Comparison of ENCODE assay signal across 1 cellular context in genomic region chr15:40002295-40002694, GRCh38.
A peak's percentile ranks its signal among the peaks of the same experiment; 100 is the strongest.
TF ChIP-seq lines count a peak whose summit lies in the region.

No MANE protein-coding gene starts in this region.

TF ChIP-seq in HepG2, 621 proteins besides CTCF, POLR2A, EP300 and RAD21 (continued from another document and continues in another):
- no peak for TF ChIP-seq PRDM10 (CRISPR knock-in tag; IDR thresholded peaks at IDR 0.05; ENCODE audit: low read depth)
- TF ChIP-seq ZMYM4 (CRISPR knock-in tag; IDR thresholded peaks at IDR 0.05): peak; percentile 80
- TF ChIP-seq ZNF329 (CRISPR knock-in tag; IDR thresholded peaks at IDR 0.05; ENCODE audit: low read depth): no peak
- TF ChIP-seq PPARG (CRISPR knock-in tag; conservative IDR thresholded peaks at IDR 0.05): peak; percentile 97
- no peak for TF ChIP-seq ZNF441 (CRISPR knock-in tag; IDR thresholded peaks at IDR 0.05; ENCODE audit: borderline replicate concordance)
- TF ChIP-seq EHMT2 (IDR thresholded peaks at IDR 0.05; ENCODE audit: borderline replicate concordance, low read depth, low read length): peak; percentile 38; the same call in 1 of the 2 replicates
- no peak for TF ChIP-seq ZNF83 (CRISPR knock-in tag; IDR thresholded peaks at IDR 0.05; ENCODE audit: borderline replicate concordance)
- peak; percentile 51; the same call in 1 of the 2 replicates for TF ChIP-seq GATAD1 (CRISPR knock-in tag; IDR thresholded peaks at IDR 0.05)
- TF ChIP-seq, protein P1, sequence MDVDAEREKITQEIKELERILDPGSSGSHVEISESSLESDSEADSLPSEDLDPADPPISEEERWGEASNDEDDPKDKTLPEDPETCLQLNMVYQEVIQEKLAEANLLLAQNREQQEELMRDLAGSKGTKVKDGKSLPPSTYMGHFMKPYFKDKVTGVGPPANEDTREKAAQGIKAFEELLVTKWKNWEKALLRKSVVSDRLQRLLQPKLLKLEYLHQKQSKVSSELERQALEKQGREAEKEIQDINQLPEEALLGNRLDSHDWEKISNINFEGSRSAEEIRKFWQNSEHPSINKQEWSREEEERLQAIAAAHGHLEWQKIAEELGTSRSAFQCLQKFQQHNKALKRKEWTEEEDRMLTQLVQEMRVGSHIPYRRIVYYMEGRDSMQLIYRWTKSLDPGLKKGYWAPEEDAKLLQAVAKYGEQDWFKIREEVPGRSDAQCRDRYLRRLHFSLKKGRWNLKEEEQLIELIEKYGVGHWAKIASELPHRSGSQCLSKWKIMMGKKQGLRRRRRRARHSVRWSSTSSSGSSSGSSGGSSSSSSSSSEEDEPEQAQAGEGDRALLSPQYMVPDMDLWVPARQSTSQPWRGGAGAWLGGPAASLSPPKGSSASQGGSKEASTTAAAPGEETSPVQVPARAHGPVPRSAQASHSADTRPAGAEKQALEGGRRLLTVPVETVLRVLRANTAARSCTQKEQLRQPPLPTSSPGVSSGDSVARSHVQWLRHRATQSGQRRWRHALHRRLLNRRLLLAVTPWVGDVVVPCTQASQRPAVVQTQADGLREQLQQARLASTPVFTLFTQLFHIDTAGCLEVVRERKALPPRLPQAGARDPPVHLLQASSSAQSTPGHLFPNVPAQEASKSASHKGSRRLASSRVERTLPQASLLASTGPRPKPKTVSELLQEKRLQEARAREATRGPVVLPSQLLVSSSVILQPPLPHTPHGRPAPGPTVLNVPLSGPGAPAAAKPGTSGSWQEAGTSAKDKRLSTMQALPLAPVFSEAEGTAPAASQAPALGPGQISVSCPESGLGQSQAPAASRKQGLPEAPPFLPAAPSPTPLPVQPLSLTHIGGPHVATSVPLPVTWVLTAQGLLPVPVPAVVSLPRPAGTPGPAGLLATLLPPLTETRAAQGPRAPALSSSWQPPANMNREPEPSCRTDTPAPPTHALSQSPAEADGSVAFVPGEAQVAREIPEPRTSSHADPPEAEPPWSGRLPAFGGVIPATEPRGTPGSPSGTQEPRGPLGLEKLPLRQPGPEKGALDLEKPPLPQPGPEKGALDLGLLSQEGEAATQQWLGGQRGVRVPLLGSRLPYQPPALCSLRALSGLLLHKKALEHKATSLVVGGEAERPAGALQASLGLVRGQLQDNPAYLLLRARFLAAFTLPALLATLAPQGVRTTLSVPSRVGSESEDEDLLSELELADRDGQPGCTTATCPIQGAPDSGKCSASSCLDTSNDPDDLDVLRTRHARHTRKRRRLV (CRISPR knock-in tag; IDR thresholded peaks at IDR 0.05): no peak
- TF ChIP-seq ZBTB3 (CRISPR knock-in tag; IDR thresholded peaks at IDR 0.05; ENCODE audit: borderline replicate concordance, low read depth): no peak
- TF ChIP-seq ZNF318 (CRISPR knock-in tag; IDR thresholded peaks at IDR 0.05): no peak
- TF ChIP-seq MXD4 (CRISPR knock-in tag; IDR thresholded peaks at IDR 0.05): 0 out of 2 replicates have a peak, but pooled peaks have one; percentile 50
- TF ChIP-seq ZNF770 (CRISPR knock-in tag; IDR thresholded peaks at IDR 0.05): no peak
- TF ChIP-seq FOXA1 (IDR thresholded peaks at IDR 0.05): no peak
- TF ChIP-seq FOXA1 (CRISPR knock-in tag; IDR thresholded peaks at IDR 0.05): peak; percentile 67; the same call in 1 of the 2 replicates
- no peak for TF ChIP-seq ZNF232 (CRISPR knock-in tag; IDR thresholded peaks at IDR 0.05; ENCODE audit: borderline replicate concordance)
- TF ChIP-seq ZNF138 (CRISPR knock-in tag; IDR thresholded peaks at IDR 0.05; ENCODE audit: low read depth): no peak
- peak; percentile 76; the same call in 1 of the 2 replicates for TF ChIP-seq TBX2 (CRISPR knock-in tag; IDR thresholded peaks at IDR 0.05; ENCODE audit: borderline replicate concordance)
- TF ChIP-seq ZNF574 (CRISPR knock-in tag; IDR thresholded peaks at IDR 0.05): peak; percentile 49; the same call in 1 of the 2 replicates
- no peak for TF ChIP-seq ZFP62 (CRISPR knock-in tag; IDR thresholded peaks at IDR 0.05)
- TF ChIP-seq SP1 (IDR thresholded peaks at IDR 0.05): no peak
- TF ChIP-seq SP1 (CRISPR knock-in tag; IDR thresholded peaks at IDR 0.05): peak; percentile 42
- TF ChIP-seq NCOA2 (CRISPR knock-in tag; IDR thresholded peaks at IDR 0.05): peak; percentile 77
- peak; percentile 44; the same call in 1 of the 2 replicates for TF ChIP-seq ZNF12 (CRISPR knock-in tag; IDR thresholded peaks at IDR 0.05)
- TF ChIP-seq ZNF33A (CRISPR knock-in tag; IDR thresholded peaks at IDR 0.05; ENCODE audit: borderline replicate concordance): no peak
- TF ChIP-seq PAXIP1 (CRISPR knock-in tag; conservative IDR thresholded peaks at IDR 0.05): peak; percentile 95
- TF ChIP-seq ZFP41 (CRISPR knock-in tag; IDR thresholded peaks at IDR 0.05; ENCODE audit: borderline replicate concordance): no peak
- no peak for TF ChIP-seq ZNF17 (CRISPR knock-in tag; IDR thresholded peaks at IDR 0.05)
- TF ChIP-seq ATM (IDR thresholded peaks at IDR 0.05; ENCODE audit: borderline replicate concordance): no peak
